ENCODE assay signal across 11 cellular contexts in genomic region chr14:92254786-92255185, GRCh38.
DNase-seq lines count a peak whose midpoint lies in the region; ATAC-seq and TF ChIP-seq lines count a peak whose summit lies in the region.
"Had no signal": no experiment of that assay in that cellular context is flagged by ENCODE, and none has a peak within 500 bp of the region (broad histone marks: within the 10 kb centered on the region; RNA-seq: fewer than 3 reads in every experiment).

No MANE protein-coding gene starts in this region.

- H3K4me3 Mint-ChIP-seq in nephron progenitor cell, result peak overlapping the region; percentile 54

- H3K4me1 Mint-ChIP-seq in nephron progenitor cell, result peaks cover 16% of the 10 kb centered on the region

- no peak overlapping the region for H3K27ac Mint-ChIP-seq in nephron progenitor cell

- H3K4me1 ChIP-seq in NT2/D1 (ENCODE audit: insufficient read depth, insufficient read length), result peaks cover 3% of the 10 kb centered on the region
- peaks cover 0 to 13% (median 0%) of the 10 kb centered on the region in 3 donors for H3K4me1 ChIP-seq in gastroesophageal sphincter
- H3K4me1 ChIP-seq: pancreas had no signal

- TF ChIP-seq CTCF in gastroesophageal sphincter (IDR thresholded peaks at IDR 0.05), result no peak
- TF ChIP-seq CTCF in nephron progenitor cell (IDR thresholded peaks at IDR 0.05), result no peak

- TF ChIP-seq EP300 in gastroesophageal sphincter (IDR thresholded peaks at IDR 0.05), result no peak

- peak; percentile 61 for DNase-seq in AG08395 (ENCODE audit: low spot score)
- no peak for DNase-seq in NT2/D1 (ENCODE audit: low read depth, low spot score)
- peak; percentile 52 for DNase-seq in nephron progenitor cell
- no peak for DNase-seq in HT-29 (ENCODE audit: low spot score)
- no peak for DNase-seq in stimulated activated CD4-positive, alpha-beta T cell treated with anti-CD3 and anti-CD28 coated beads, Interleukin-4, amount 100 ng/mL, for 1 hour
- DNase-seq in LoVo (ENCODE audit: low spot score), result no peak
- DNase-seq: stimulated activated naive CD4-positive, alpha-beta T cell had no signal

- H3K36me3 Mint-ChIP-seq in nephron progenitor cell (ENCODE audit: low read depth), result no peaks in the 10 kb centered on the region

- TF ChIP-seq POLR2A in gastroesophageal sphincter (IDR thresholded peaks at IDR 0.05), result no peak

- H3K27me3 ChIP-seq in NT2/D1 (ENCODE audit: insufficient read depth, insufficient read length) (peaks cover 52% of the 10 kb centered on the region), gastroesophageal sphincter (peaks cover 33% of the 10 kb centered on the region)
- H3K27me3 ChIP-seq: BLaER1 treated with 17β-estradiol and CSF1 and Interleukin-3, amounts not matched to agents 10 nM and 100 nM had no signal

- no peak overlapping the region for H3K27ac ChIP-seq in gastroesophageal sphincter
- H3K27ac ChIP-seq: BLaER1 treated with 17β-estradiol and CSF1 and Interleukin-3, amounts not matched to agents 10 nM and 100 nM; pancreas had no signal

- H3K9me3 ChIP-seq in NT2/D1 (ENCODE audit: insufficient read depth, low read length), result no peaks in the 10 kb centered on the region
- H3K9me3 ChIP-seq in gastroesophageal sphincter, result no peaks in the 10 kb centered on the region
- H3K9me3 ChIP-seq: BLaER1 treated with 17β-estradiol and CSF1 and Interleukin-3, amounts not matched to agents 10 nM and 100 nM; pancreas had no signal

- H3K27me3 Mint-ChIP-seq in nephron progenitor cell (ENCODE audit: low read depth, poor library complexity), result peaks cover 81% of the 10 kb centered on the region

- no peak overlapping the region for H3K9ac ChIP-seq in NT2/D1 (ENCODE audit: insufficient read length, low read depth)
- H3K9ac ChIP-seq: BLaER1 treated with 17β-estradiol and CSF1 and Interleukin-3, amounts not matched to agents 10 nM and 100 nM had no signal

- no peaks in the 10 kb centered on the region for H3K9me3 Mint-ChIP-seq in nephron progenitor cell

- ATAC-seq in gastroesophageal sphincter (peak; percentile 81), HG03432 (IDR thresholded peaks at IDR 0.05; ENCODE audit: unreplicated experiment) (no peak)

- peak overlapping the region; percentile 34 for H3K4me3 ChIP-seq in NT2/D1 (ENCODE audit: insufficient read length, low read depth)
- H3K4me3 ChIP-seq in gastroesophageal sphincter, result no peak overlapping the region
- H3K4me3 ChIP-seq: BLaER1 treated with 17β-estradiol and CSF1 and Interleukin-3, amounts not matched to agents 10 nM and 100 nM; pancreas had no signal

- no peaks in the 10 kb centered on the region for H3K36me3 ChIP-seq in NT2/D1 (ENCODE audit: insufficient read depth, insufficient read length, low read length)
- H3K36me3 ChIP-seq in gastroesophageal sphincter, result no peaks in the 10 kb centered on the region
- H3K36me3 ChIP-seq: BLaER1 treated with 17β-estradiol and CSF1 and Interleukin-3, amounts not matched to agents 10 nM and 100 nM; pancreas had no signal

- WGBS in gastroesophageal sphincter (ENCODE audit: low coverage in 1 of 2), 2 donors, result 10 to 19% methylated on average over 9 of the region's 18 CpGs

Comparison
In these comparisons a context has a peak if more than half of its experiments do, and no peak if none do; other contexts are left out.
1. DNase-seq: peak in AG08395 (single experiment) and nephron progenitor cell (single experiment); none in NT2/D1 (single experiment), HT-29 (single experiment), stimulated activated CD4-positive, alpha-beta T cell treated with anti-CD3 and anti-CD28 coated beads, Interleukin-4, amount 100 ng/mL, for 1 hour (single experiment) and LoVo (single experiment).